Comparison of ENCODE assay signal across 18 cellular contexts in genomic region chr11:113308601-113309000, GRCh38. TPM values are rescaled to one million over a fixed set of nuclear protein-coding genes. Genes with fewer than 3 reads are reported as not detected.
A peak's percentile ranks its signal among the peaks of the same experiment; 100 is the strongest.
DNase-seq lines count a peak whose midpoint lies in the region; ATAC-seq and TF ChIP-seq lines count a peak whose summit lies in the region.
"Had no signal": no experiment of that assay in that cellular context is flagged by ENCODE, and none has a peak within 500 bp of the region (broad histone marks: within the 10 kb centered on the region; RNA-seq: fewer than 3 reads in every experiment).

No MANE protein-coding gene starts in this region.

- no peak overlapping the region for H3K18ac ChIP-seq in mesendoderm (ENCODE audit: low read length)

- no peak overlapping the region for H2BK15ac ChIP-seq in mesendoderm (replicated peaks; ENCODE audit: low read depth)

- no peaks in the 10 kb centered on the region for H3K27me3 ChIP-seq in foreskin keratinocyte
- H3K27me3 ChIP-seq in mesendoderm (ENCODE audit: insufficient read depth, low read length, poor library complexity) = no peaks in the 10 kb centered on the region

- H3K56ac ChIP-seq in mesendoderm (ENCODE audit: low read length) = no peak overlapping the region

- ATAC-seq in T-helper 17 cell (no peak), foreskin keratinocyte (peak; percentile 52), GM21381 (IDR thresholded peaks at IDR 0.05; ENCODE audit: unreplicated experiment) (no peak), left cardiac atrium (no peak)

- no peak for TF ChIP-seq CTCF in epithelial cell of esophagus (IDR thresholded peaks at IDR 0.05; ENCODE audit: insufficient read depth, low read depth, low read length, missing control alignments)
- TF ChIP-seq CTCF in foreskin keratinocyte (conservative IDR thresholded peaks at IDR 0.05) = no peak

- H3K27me3 Mint-ChIP-seq in T-helper 17 cell = no peaks in the 10 kb centered on the region
- H3K27me3 Mint-ChIP-seq: CD4-positive, alpha-beta memory T cell had no signal

- H3K4me1 ChIP-seq in foreskin keratinocyte = peaks cover 4% of the 10 kb centered on the region
- H3K4me1 ChIP-seq in mesendoderm (ENCODE audit: control insufficient read depth, low read depth, low read length) = no peaks in the 10 kb centered on the region
- H3K4me1 ChIP-seq: HAP-1 had no signal

- peaks cover 18% of the 10 kb centered on the region for H3K4me1 Mint-ChIP-seq in T-helper 17 cell

- H3K4me3 ChIP-seq in epithelial cell of esophagus (ENCODE audit: low read length) (no peak overlapping the region), mesendoderm (ENCODE audit: low read length) (no peak overlapping the region)
- H3K4me3 ChIP-seq: HAP-1 had no signal

- no peaks in the 10 kb centered on the region for H3K36me3 Mint-ChIP-seq in T-helper 17 cell (ENCODE audit: low read depth)
- H3K36me3 Mint-ChIP-seq: CD4-positive, alpha-beta memory T cell had no signal

- no peak overlapping the region for H2AK5ac ChIP-seq in mesendoderm (ENCODE audit: low read length)

- no peak overlapping the region for H3K4ac ChIP-seq in mesendoderm (ENCODE audit: low read depth, low read length)

- no peak overlapping the region for H3K4me2 ChIP-seq in mesendoderm (ENCODE audit: low read length)

- intact Hi-C loops in left cardiac atrium (cut with DNase I) = loop anchor here in 1 of 2 donors (5.0 kb wide), 1 partner anchor 224 kb away; no protein-coding TSS in a partner anchor

- H3K9ac ChIP-seq in mesendoderm (ENCODE audit: low read length) = no peak overlapping the region

- H3K27ac Mint-ChIP-seq in T-helper 17 cell = peak overlapping the region; percentile 37
- H3K27ac Mint-ChIP-seq: CD4-positive, alpha-beta memory T cell; HFFc6 had no signal

- no peak overlapping the region for H2BK120ac ChIP-seq in mesendoderm (ENCODE audit: low read depth, low read length)

- H4K8ac ChIP-seq in mesendoderm (ENCODE audit: low read depth, low read length) = no peak overlapping the region

- H3K9me3 ChIP-seq in T-helper 17 cell (ENCODE audit: control insufficient read depth, low read length, poor library complexity, severe bottlenecking) = no peaks in the 10 kb centered on the region
- H3K9me3 ChIP-seq: HAP-1 had no signal

- no peaks in the 10 kb centered on the region for H3K79me1 ChIP-seq in mesendoderm (ENCODE audit: low read length)

- H3K27ac ChIP-seq in foreskin keratinocyte = no peak overlapping the region
- no peak overlapping the region for H3K27ac ChIP-seq in mesendoderm (ENCODE audit: low read depth, low read length)

- no peaks in the 10 kb centered on the region for H3K36me3 ChIP-seq in mesendoderm (ENCODE audit: control insufficient read depth, insufficient read depth, low read length)
- H3K36me3 ChIP-seq: HAP-1 had no signal

- H3K4me3 Mint-ChIP-seq in T-helper 17 cell = no peak overlapping the region
- H3K4me3 Mint-ChIP-seq: CD4-positive, alpha-beta memory T cell; HFFc6 had no signal

- DNase-seq in T-helper 17 cell (no peak), epithelial cell of esophagus (ENCODE audit: low read depth) (peak; percentile 81), foreskin keratinocyte (peak in 1 of 2 donors; percentile 60), mesendoderm (no peak), hippocampal formation (lab: John Stamatoyannopoulos, UW) (no peak), left cardiac atrium (no peak)
- DNase-seq: C1 segment of cervical spinal cord; Calu3; CD4-positive, alpha-beta memory T cell; COR-L47; DMS53; DMS79 treated with DMSO at 0.1 percent for 48 hours; GF-D8; GOT3; HFFc6 had no signal

- H4K5ac ChIP-seq in mesendoderm (ENCODE audit: low read length) = no peak overlapping the region

- no CpG with 5 or more reads among the region's 2 CpGs for WGBS in mesendoderm (ENCODE audit: extremely low coverage, insufficient coverage, low lambda C conversion rate)

- H2BK5ac ChIP-seq in mesendoderm (ENCODE audit: low read length) = no peak overlapping the region

- H3K23ac ChIP-seq in mesendoderm (ENCODE audit: low read length) = peak overlapping the region; percentile 50

- H3K79me2 ChIP-seq in mesendoderm (ENCODE audit: control insufficient read depth, insufficient read depth, low read length) = no peaks in the 10 kb centered on the region

RNA-seq across cellular contexts. Expression of gene TTC12, which starts 5.8 kb away (rescaled TPM):
- total RNA-seq in T-helper 17 cell (10 to 100 TPM; 31.1 to 36.5 TPM), foreskin keratinocyte (16.6 and 20.4 TPM in 2 replicates), left cardiac atrium (1 to 10 TPM; 4.2 to 5.4 TPM)
- 11.5 and 11.7 TPM in 2 replicates for polyA plus RNA-seq in foreskin keratinocyte
- 5.7 TPM for polyA plus RNA-seq in mesendoderm (2013, experiment 1 of 2)
- 5.0 TPM for polyA plus RNA-seq in mesendoderm (2013, experiment 2 of 2)
- total RNA-seq: A673 had no signal
